8 cellular contexts compared by ENCODE assay signal in the genomic region with DNA sequence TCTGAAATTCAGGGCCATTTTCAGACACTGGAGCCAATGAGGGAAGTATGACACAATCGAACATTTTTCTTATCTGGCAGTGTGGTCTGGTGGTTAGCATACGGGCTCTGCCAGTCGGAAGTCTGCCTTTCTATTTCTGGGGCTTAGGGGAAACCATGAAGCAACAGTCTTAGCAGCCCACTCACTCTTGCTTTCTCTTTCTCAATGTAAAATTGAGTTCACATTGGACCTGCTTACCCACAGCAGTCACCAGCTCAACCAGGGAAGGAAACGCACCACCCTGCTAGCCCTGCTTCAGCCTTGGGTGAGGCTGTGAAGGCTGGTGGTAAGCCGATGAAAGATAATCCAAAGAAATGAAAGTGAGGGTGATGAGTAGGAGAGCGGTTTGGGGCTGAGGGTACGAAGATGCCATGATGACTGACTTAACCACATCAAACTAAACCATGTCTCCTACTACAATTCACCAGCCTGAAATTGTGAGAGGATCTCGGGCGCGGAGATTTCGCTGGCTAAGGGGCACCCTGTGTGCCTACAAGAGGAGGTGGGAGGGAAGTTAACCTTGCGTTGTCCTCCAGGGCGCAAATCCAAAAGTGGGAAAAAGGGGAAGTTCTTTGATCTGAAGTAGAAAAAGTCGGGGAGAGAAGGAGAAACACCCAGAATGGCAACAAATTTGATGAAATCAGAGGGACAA.
DNase-seq lines count a peak whose midpoint lies in the region; ATAC-seq and TF ChIP-seq lines count a peak whose summit lies in the region.

No MANE protein-coding gene starts in this region.

- H3K4me3 Mint-ChIP-seq in dendritic cell treated with granulocyte-macrophage colony-stimulating factor and Interleukin-4, amounts not matched to agents 40 ng/mL and 50 ng/mL, for 4 days: peak overlapping the region; percentile 71

- TF ChIP-seq CTCF in WERI-Rb-1 (IDR thresholded peaks at IDR 0.05; ENCODE audit: low read depth, low read length) (no peak), tibial artery (IDR thresholded peaks at IDR 0.05) (no peak), foreskin fibroblast (IDR thresholded peaks at IDR 0.05; ENCODE audit: low read depth, low read length) (no peak)

- H3K27me3 Mint-ChIP-seq in dendritic cell treated with granulocyte-macrophage colony-stimulating factor and Interleukin-4, amounts not matched to agents 40 ng/mL and 50 ng/mL, for 4 days: no peaks in the 10 kb centered on the region

- intact Hi-C loops in dendritic cell treated with granulocyte-macrophage colony-stimulating factor and Interleukin-4, amounts not matched to agents 40 ng/mL and 50 ng/mL, for 4 days (cut with micrococcal nuclease): loop anchor here (2.0 kb wide), 1 partner anchor 25 kb away; no protein-coding TSS in a partner anchor
- intact Hi-C loops in tibial artery (cut with DNase I; ENCODE audit: low total_unique reads): no loop called here

- DNase-seq in GM19238 (ENCODE audit: insufficient read length, low spot score) (peak; percentile 51), WERI-Rb-1 (peak; percentile 35), tibial artery (no peak), foreskin fibroblast (no peak), NCI-H2227 (lab: John Stamatoyannopoulos, UW; ENCODE audit: unreplicated experiment) (no peak)
- DNase-seq in stimulated activated CD4-positive, alpha-beta T cell treated with anti-CD3 and anti-CD28 coated beads, TNF-alpha, amount 100 ng/mL, for 24 hours (ENCODE audit: low read depth in 3 of 3): peak; percentile 53 to 76 (median 62)

- peaks cover 77% of the 10 kb centered on the region for H3K4me1 Mint-ChIP-seq in dendritic cell treated with granulocyte-macrophage colony-stimulating factor and Interleukin-4, amounts not matched to agents 40 ng/mL and 50 ng/mL, for 4 days (ENCODE audit: low read depth)

- H3K36me3 ChIP-seq in WERI-Rb-1 (no peaks in the 10 kb centered on the region), tibial artery (no peaks in the 10 kb centered on the region)

- peak overlapping the region; percentile 93 for H3K27ac Mint-ChIP-seq in dendritic cell treated with granulocyte-macrophage colony-stimulating factor and Interleukin-4, amounts not matched to agents 40 ng/mL and 50 ng/mL, for 4 days

- H3K9me3 ChIP-seq in WERI-Rb-1 (ENCODE audit: severe bottlenecking): peaks cover 6% of the 10 kb centered on the region
- H3K9me3 ChIP-seq in tibial artery: no peaks in the 10 kb centered on the region

- H3K4me1 ChIP-seq in tibial artery: peaks cover 0 to 7% (median under 1%) of the 10 kb centered on the region in 4 donors

- H3K27me3 ChIP-seq in WERI-Rb-1 (ENCODE audit: insufficient read depth, low read depth, severe bottlenecking): no peaks in the 10 kb centered on the region
- H3K27me3 ChIP-seq in tibial artery: no peaks in the 10 kb centered on the region

- H3K27ac ChIP-seq in WERI-Rb-1 (peak overlapping the region; percentile 84), tibial artery (no peak overlapping the region)

- no peaks in the 10 kb centered on the region for H3K36me3 Mint-ChIP-seq in dendritic cell treated with granulocyte-macrophage colony-stimulating factor and Interleukin-4, amounts not matched to agents 40 ng/mL and 50 ng/mL, for 4 days (ENCODE audit: low read depth)

- H3K4me3 ChIP-seq in WERI-Rb-1 (ENCODE audit: low read depth, low read length) (no peak overlapping the region), tibial artery (no peak overlapping the region), foreskin fibroblast (ENCODE audit: low read depth in 1 of 2, low read length in 2 of 2) (no peak overlapping the region)

- no peaks in the 10 kb centered on the region for H3K9me3 Mint-ChIP-seq in dendritic cell treated with granulocyte-macrophage colony-stimulating factor and Interleukin-4, amounts not matched to agents 40 ng/mL and 50 ng/mL, for 4 days

- ATAC-seq in HG03196 (IDR thresholded peaks at IDR 0.05; ENCODE audit: unreplicated experiment): peak; percentile 76

Comparison
In these comparisons a context has a peak if more than half of its experiments do, and no peak if none do; other contexts are left out.
1. DNase-seq: peak in GM19238 (single experiment), WERI-Rb-1 (single experiment) and stimulated activated CD4-positive, alpha-beta T cell treated with anti-CD3 and anti-CD28 coated beads, TNF-alpha, amount 100 ng/mL, for 24 hours (3 of 3); none in tibial artery (0 of 2), foreskin fibroblast (0 of 2) and NCI-H2227 (single experiment).